1 cellular context compared by ENCODE assay signal in genomic region chr2:37571571-37572136, GRCh38.
A peak's percentile ranks its signal among the peaks of the same experiment; 100 is the strongest.
TF ChIP-seq lines count a peak whose summit lies in the region.

No MANE protein-coding gene starts in this region.

TF ChIP-seq in GM12878, 131 proteins besides CTCF, POLR2A, EP300 and RAD21:
- TF ChIP-seq ZNF687 (IDR thresholded peaks at IDR 0.05) (peak; percentile 72), MLLT1 (IDR thresholded peaks at IDR 0.05) (peak; percentile 88; the same call in 1 of the 2 replicates), SPI1 (IDR thresholded peaks at IDR 0.05; ENCODE audit: borderline replicate concordance, insufficient read depth, low read depth, low read length) (peak; percentile 63), HDGF (IDR thresholded peaks at IDR 0.05) (no peak), POLR2AphosphoS5 (IDR thresholded peaks at IDR 0.05; ENCODE audit: low read length) (peak; percentile 79; the same call in 1 of the 2 replicates), SMAD5 (IDR thresholded peaks at IDR 0.05; ENCODE audit: low read depth) (peak; percentile 37; the same call in 1 of the 2 replicates), ZBED1 (IDR thresholded peaks at IDR 0.05; ENCODE audit: borderline replicate concordance) (no peak), NBN (IDR thresholded peaks at IDR 0.05) (peak; percentile 33; the same call in 1 of the 2 replicates), BACH1 (IDR thresholded peaks at IDR 0.05; ENCODE audit: borderline replicate concordance) (0 out of 2 replicates have a peak, but pooled peaks have one; percentile 6), SUPT20H (IDR thresholded peaks at IDR 0.05; ENCODE audit: borderline replicate concordance, control insufficient read depth, low read depth, low read length) (no peak), CHD2 (IDR thresholded peaks at IDR 0.05; ENCODE audit: borderline replicate concordance, low read depth, low read length) (no peak), PAX8 (IDR thresholded peaks at IDR 0.05) (no peak), IKZF1 (conservative IDR thresholded peaks at IDR 0.05) (peak; percentile 18), CREM (IDR thresholded peaks at IDR 0.05; ENCODE audit: low read depth) (peak; percentile 54; the same call in 1 of the 2 replicates), CREB1 (IDR thresholded peaks at IDR 0.05; ENCODE audit: low read depth) (peak; percentile 64; the same call in 1 of the 2 replicates), YY1 (IDR thresholded peaks at IDR 0.05; ENCODE audit: low read depth, low read length) (peak; percentile 25; the same call in 1 of the 2 replicates), POU2F2 (IDR thresholded peaks at IDR 0.05; ENCODE audit: borderline replicate concordance, low read depth, low read length) (peak; percentile 87; the same call in 2 of the 3 replicates), SMAD1 (IDR thresholded peaks at IDR 0.05; ENCODE audit: low read depth, partially characterized antibody) (peak; percentile 16)
